Comparison of ENCODE assay signal across 8 cellular contexts in the genomic region with DNA sequence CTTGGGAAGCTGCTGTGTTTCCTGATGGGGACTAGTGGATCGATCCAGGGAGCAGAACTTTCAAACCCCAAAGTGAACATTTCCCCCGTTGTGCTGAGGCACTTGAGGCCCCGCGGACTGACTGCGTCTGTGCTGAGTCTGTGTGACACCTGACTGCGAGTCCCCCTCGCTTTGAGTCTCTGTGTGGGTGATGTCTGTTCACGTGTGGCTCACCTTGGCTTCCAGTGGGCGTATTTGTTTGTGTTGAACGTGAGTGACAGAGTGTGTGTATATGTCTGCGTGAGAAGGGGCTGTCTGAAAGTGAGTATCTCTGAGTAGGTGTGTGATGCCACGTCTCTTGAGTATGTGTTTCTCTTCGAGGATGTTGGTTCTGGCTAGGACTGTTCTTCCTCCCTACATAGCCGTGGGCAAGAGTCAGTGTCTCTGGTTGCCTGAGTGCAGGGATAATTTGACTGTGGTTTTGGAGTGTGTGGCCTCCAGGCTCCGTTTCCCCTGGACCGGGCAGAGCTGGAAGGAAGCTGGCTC. TPM values are rescaled to one million over a fixed set of nuclear protein-coding genes. Genes with fewer than 3 reads are reported as not detected.
DNase-seq lines count a peak whose midpoint lies in the region; ATAC-seq and FAIRE-seq lines count a peak whose summit lies in the region.

No MANE protein-coding gene starts in this region.

- intact Hi-C loops in CD4-positive, alpha-beta memory T cell (cut with micrococcal nuclease), result no loop called here
- intact Hi-C loops in activated naive CD4-positive, alpha-beta T cell treated with anti-CD3 and anti-CD28 coated beads for 36 hours (cut with micrococcal nuclease), result loop anchor here (5.0 kb wide), 1 partner anchor 82 kb away; no protein-coding TSS in a partner anchor

- no peak overlapping the region for H3K4me3 ChIP-seq in CD4-positive, alpha-beta memory T cell (ENCODE audit: low read length in 2 of 2)
- H3K4me3 ChIP-seq in iPS-11a (ENCODE audit: low read depth, low read length), result peak overlapping the region; percentile 71

- H3K27me3 ChIP-seq in CD4-positive, alpha-beta memory T cell (ENCODE audit: insufficient read depth, low read length), result peaks cover 9% of the 10 kb centered on the region

- peaks cover 11 to 26% (median 18%) of the 10 kb centered on the region in 4 donors for H3K4me1 Mint-ChIP-seq in CD4-positive, alpha-beta memory T cell
- H3K4me1 Mint-ChIP-seq in activated naive CD4-positive, alpha-beta T cell treated with anti-CD3 and anti-CD28 coated beads for 36 hours (ENCODE audit: low read depth), result peaks cover 15% of the 10 kb centered on the region

- no peaks in the 10 kb centered on the region for H3K9me3 Mint-ChIP-seq in CD4-positive, alpha-beta memory T cell
- H3K9me3 Mint-ChIP-seq in activated naive CD4-positive, alpha-beta T cell treated with anti-CD3 and anti-CD28 coated beads for 36 hours, result no peaks in the 10 kb centered on the region

- no peak overlapping the region for H3K27ac ChIP-seq in CD4-positive, alpha-beta memory T cell (ENCODE audit: low read depth, low read length)

- H3K27ac Mint-ChIP-seq in CD4-positive, alpha-beta memory T cell, result no peak overlapping the region
- H3K27ac Mint-ChIP-seq in activated naive CD4-positive, alpha-beta T cell treated with anti-CD3 and anti-CD28 coated beads for 36 hours, result no peak overlapping the region

- peaks cover 3% of the 10 kb centered on the region for H3K4me1 ChIP-seq in CD4-positive, alpha-beta memory T cell (ENCODE audit: insufficient read depth, low read length)

- DNase-seq in CD4-positive, alpha-beta memory T cell, result no peak
- DNase-seq in HTR-8/SVneo (ENCODE audit: insufficient read length, low spot score) (peak; percentile 60), NCI-H774 (lab: John Stamatoyannopoulos, UW) (no peak)
- DNase-seq in activated naive CD4-positive, alpha-beta T cell treated with anti-CD3 and anti-CD28 coated beads for 36 hours, result peak; percentile 24
- peak; percentile 13 for DNase-seq in stimulated activated CD4-positive, alpha-beta T cell treated with anti-CD3 and anti-CD28 coated beads, Interleukin-4, amount 100 ng/mL, for 1 hour

- CTCF ChIA-PET in CD4-positive, alpha-beta memory T cell (lab: Charles Lee; ENCODE audit: partially characterized antibody), result no interaction called here
- CTCF ChIA-PET in activated naive CD4-positive, alpha-beta T cell treated with anti-CD3 and anti-CD28 coated beads for 36 hours (lab: Charles Lee), result interaction anchor here (0.6 kb wide), 1 partner anchor 110 kb away, joined by 3 read pairs; no protein-coding TSS in a partner anchor

- H3K27me3 Mint-ChIP-seq in CD4-positive, alpha-beta memory T cell, result peaks cover 36 to 50% of the 10 kb centered on the region in 2 donors
- peaks cover 63% of the 10 kb centered on the region for H3K27me3 Mint-ChIP-seq in activated naive CD4-positive, alpha-beta T cell treated with anti-CD3 and anti-CD28 coated beads for 36 hours (ENCODE audit: low read depth)

- no peak for ATAC-seq in GM21423 (IDR thresholded peaks at IDR 0.05; ENCODE audit: unreplicated experiment)
- ATAC-seq in GM18511 (IDR thresholded peaks at IDR 0.05; ENCODE audit: unreplicated experiment), result no peak

- H3K4me3 Mint-ChIP-seq in CD4-positive, alpha-beta memory T cell, result peak overlapping the region; percentile 46 to 85 (median 66)
- H3K4me3 Mint-ChIP-seq in activated naive CD4-positive, alpha-beta T cell treated with anti-CD3 and anti-CD28 coated beads for 36 hours, result peak overlapping the region; percentile 52

- H3K36me3 ChIP-seq in CD4-positive, alpha-beta memory T cell (ENCODE audit: insufficient read depth, low read length), result no peaks in the 10 kb centered on the region

- no peaks in the 10 kb centered on the region for H3K9me3 ChIP-seq in CD4-positive, alpha-beta memory T cell (ENCODE audit: control insufficient read depth in 1 of 2, low read length in 2 of 2)

- H3K36me3 Mint-ChIP-seq in CD4-positive, alpha-beta memory T cell, result no peaks in the 10 kb centered on the region
- no peaks in the 10 kb centered on the region for H3K36me3 Mint-ChIP-seq in activated naive CD4-positive, alpha-beta T cell treated with anti-CD3 and anti-CD28 coated beads for 36 hours (ENCODE audit: low read depth)

- POLR2A ChIA-PET in CD4-positive, alpha-beta memory T cell (lab: Charles Lee; ENCODE audit: partially characterized antibody), result no interaction called here

- FAIRE-seq in HTR-8/SVneo (lab: Jason Lieb, UNC), result peak; percentile 96

RNA-seq across cellular contexts. Expression of a gene that starts 1.3 kb away (rescaled TPM):
- not detected for total RNA-seq in CD4-positive, alpha-beta memory T cell
- polyA plus RNA-seq in CD4-positive, alpha-beta memory T cell, result not detected
- total RNA-seq in activated naive CD4-positive, alpha-beta T cell treated with anti-CD3 and anti-CD28 coated beads for 36 hours, result 1 to 10 TPM; 3.7 to 4.5 TPM

Comparison
In these comparisons a context has a peak if more than half of its experiments do, and no peak if none do; other contexts are left out.
1. DNase-seq: peak in HTR-8/SVneo (single experiment), activated naive CD4-positive, alpha-beta T cell treated with anti-CD3 and anti-CD28 coated beads for 36 hours (single experiment) and stimulated activated CD4-positive, alpha-beta T cell treated with anti-CD3 and anti-CD28 coated beads, Interleukin-4, amount 100 ng/mL, for 1 hour (single experiment); none in CD4-positive, alpha-beta memory T cell (0 of 5) and NCI-H774 (single experiment).
2. RNA of a gene that starts 1.3 kb away (total RNA-seq): 3.7 to 4.5 TPM in activated naive CD4-positive, alpha-beta T cell treated with anti-CD3 and anti-CD28 coated beads for 36 hours; not detected in CD4-positive, alpha-beta memory T cell; every median in the first group is over 4 times any median in the second.